1 cellular context compared by ENCODE assay signal in the genomic region with DNA sequence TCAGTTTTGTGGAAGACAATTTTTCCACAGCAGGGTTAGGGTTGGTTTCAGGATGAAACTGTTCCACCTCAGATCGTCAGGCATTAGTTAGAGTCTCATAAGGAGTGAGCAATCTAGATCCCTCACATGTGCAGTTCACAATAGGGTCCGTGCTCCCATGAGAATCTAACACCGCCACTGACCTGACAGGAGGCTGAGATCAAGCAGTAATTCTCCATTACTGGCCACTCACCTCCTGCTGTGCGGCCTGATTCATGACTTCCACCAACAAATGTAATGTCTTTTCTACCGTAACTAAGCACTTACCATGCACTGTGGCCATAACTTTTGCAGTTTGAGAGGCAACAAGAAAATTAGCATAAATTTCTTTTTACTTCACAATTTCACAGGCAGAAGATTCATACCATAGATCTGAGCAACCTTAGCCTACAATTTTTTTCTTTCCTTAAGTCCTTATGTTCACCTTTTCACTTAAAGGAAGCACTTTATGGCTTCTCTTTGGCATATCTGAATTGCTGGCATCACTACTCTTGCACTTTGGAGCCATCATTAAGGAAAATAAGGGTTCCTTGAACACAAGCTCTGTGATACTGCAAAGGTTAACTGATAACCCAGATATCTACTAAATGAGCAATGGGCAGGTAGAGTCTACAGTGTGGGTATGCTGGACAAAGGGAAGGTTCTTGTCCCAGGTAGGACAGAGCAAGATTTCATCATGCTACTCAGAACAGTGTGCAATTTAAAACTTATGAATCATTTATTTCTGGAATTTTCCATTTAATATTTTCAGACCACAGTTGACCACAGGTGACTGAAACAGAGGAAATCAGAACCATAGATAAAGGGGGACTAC.
TF ChIP-seq lines count a peak whose summit lies in the region.

No MANE protein-coding gene starts in this region.

TF ChIP-seq in GM12878, 131 proteins besides CTCF, POLR2A, EP300 and RAD21:
- TF ChIP-seq, protein P1, sequence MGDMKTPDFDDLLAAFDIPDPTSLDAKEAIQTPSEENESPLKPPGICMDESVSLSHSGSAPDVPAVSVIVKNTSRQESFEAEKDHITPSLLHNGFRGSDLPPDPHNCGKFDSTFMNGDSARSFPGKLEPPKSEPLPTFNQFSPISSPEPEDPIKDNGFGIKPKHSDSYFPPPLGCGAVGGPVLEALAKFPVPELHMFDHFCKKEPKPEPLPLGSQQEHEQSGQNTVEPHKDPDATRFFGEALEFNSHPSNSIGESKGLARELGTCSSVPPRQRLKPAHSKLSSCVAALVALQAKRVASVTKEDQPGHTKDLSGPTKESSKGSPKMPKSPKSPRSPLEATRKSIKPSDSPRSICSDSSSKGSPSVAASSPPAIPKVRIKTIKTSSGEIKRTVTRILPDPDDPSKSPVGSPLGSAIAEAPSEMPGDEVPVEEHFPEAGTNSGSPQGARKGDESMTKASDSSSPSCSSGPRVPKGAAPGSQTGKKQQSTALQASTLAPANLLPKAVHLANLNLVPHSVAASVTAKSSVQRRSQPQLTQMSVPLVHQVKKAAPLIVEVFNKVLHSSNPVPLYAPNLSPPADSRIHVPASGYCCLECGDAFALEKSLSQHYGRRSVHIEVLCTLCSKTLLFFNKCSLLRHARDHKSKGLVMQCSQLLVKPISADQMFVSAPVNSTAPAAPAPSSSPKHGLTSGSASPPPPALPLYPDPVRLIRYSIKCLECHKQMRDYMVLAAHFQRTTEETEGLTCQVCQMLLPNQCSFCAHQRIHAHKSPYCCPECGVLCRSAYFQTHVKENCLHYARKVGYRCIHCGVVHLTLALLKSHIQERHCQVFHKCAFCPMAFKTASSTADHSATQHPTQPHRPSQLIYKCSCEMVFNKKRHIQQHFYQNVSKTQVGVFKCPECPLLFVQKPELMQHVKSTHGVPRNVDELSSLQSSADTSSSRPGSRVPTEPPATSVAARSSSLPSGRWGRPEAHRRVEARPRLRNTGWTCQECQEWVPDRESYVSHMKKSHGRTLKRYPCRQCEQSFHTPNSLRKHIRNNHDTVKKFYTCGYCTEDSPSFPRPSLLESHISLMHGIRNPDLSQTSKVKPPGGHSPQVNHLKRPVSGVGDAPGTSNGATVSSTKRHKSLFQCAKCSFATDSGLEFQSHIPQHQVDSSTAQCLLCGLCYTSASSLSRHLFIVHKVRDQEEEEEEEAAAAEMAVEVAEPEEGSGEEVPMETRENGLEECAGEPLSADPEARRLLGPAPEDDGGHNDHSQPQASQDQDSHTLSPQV (IDR thresholded peaks at IDR 0.05) = no peak
- TF ChIP-seq, protein P2, sequence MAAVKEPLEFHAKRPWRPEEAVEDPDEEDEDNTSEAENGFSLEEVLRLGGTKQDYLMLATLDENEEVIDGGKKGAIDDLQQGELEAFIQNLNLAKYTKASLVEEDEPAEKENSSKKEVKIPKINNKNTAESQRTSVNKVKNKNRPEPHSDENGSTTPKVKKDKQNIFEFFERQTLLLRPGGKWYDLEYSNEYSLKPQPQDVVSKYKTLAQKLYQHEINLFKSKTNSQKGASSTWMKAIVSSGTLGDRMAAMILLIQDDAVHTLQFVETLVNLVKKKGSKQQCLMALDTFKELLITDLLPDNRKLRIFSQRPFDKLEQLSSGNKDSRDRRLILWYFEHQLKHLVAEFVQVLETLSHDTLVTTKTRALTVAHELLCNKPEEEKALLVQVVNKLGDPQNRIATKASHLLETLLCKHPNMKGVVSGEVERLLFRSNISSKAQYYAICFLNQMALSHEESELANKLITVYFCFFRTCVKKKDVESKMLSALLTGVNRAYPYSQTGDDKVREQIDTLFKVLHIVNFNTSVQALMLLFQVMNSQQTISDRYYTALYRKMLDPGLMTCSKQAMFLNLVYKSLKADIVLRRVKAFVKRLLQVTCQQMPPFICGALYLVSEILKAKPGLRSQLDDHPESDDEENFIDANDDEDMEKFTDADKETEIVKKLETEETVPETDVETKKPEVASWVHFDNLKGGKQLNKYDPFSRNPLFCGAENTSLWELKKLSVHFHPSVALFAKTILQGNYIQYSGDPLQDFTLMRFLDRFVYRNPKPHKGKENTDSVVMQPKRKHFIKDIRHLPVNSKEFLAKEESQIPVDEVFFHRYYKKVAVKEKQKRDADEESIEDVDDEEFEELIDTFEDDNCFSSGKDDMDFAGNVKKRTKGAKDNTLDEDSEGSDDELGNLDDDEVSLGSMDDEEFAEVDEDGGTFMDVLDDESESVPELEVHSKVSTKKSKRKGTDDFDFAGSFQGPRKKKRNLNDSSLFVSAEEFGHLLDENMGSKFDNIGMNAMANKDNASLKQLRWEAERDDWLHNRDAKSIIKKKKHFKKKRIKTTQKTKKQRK (IDR thresholded peaks at IDR 0.05; ENCODE audit: low read depth, low read length) = no peak
- no peak for TF ChIP-seq FOXK2 (IDR thresholded peaks at IDR 0.05)
- no peak for TF ChIP-seq HDGF (IDR thresholded peaks at IDR 0.05)
- TF ChIP-seq, protein P3, sequence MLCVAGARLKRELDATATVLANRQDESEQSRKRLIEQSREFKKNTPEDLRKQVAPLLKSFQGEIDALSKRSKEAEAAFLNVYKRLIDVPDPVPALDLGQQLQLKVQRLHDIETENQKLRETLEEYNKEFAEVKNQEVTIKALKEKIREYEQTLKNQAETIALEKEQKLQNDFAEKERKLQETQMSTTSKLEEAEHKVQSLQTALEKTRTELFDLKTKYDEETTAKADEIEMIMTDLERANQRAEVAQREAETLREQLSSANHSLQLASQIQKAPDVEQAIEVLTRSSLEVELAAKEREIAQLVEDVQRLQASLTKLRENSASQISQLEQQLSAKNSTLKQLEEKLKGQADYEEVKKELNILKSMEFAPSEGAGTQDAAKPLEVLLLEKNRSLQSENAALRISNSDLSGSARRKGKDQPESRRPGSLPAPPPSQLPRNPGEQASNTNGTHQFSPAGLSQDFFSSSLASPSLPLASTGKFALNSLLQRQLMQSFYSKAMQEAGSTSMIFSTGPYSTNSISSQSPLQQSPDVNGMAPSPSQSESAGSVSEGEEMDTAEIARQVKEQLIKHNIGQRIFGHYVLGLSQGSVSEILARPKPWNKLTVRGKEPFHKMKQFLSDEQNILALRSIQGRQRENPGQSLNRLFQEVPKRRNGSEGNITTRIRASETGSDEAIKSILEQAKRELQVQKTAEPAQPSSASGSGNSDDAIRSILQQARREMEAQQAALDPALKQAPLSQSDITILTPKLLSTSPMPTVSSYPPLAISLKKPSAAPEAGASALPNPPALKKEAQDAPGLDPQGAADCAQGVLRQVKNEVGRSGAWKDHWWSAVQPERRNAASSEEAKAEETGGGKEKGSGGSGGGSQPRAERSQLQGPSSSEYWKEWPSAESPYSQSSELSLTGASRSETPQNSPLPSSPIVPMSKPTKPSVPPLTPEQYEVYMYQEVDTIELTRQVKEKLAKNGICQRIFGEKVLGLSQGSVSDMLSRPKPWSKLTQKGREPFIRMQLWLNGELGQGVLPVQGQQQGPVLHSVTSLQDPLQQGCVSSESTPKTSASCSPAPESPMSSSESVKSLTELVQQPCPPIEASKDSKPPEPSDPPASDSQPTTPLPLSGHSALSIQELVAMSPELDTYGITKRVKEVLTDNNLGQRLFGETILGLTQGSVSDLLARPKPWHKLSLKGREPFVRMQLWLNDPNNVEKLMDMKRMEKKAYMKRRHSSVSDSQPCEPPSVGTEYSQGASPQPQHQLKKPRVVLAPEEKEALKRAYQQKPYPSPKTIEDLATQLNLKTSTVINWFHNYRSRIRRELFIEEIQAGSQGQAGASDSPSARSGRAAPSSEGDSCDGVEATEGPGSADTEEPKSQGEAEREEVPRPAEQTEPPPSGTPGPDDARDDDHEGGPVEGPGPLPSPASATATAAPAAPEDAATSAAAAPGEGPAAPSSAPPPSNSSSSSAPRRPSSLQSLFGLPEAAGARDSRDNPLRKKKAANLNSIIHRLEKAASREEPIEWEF (IDR thresholded peaks at IDR 0.05; ENCODE audit: insufficient replicate concordance, low read depth, low read length) = no peak
- no peak for TF ChIP-seq CHD2 (IDR thresholded peaks at IDR 0.05; ENCODE audit: borderline replicate concordance, low read depth, low read length)
